ENCODE assay signal across 8 cellular contexts in genomic region chr7:149028346-149029109, GRCh38. TPM values are rescaled to one million over a fixed set of nuclear protein-coding genes. Genes with fewer than 3 reads are reported as not detected.
DNase-seq lines count a peak whose midpoint lies in the region; ATAC-seq, FAIRE-seq and TF ChIP-seq lines count a peak whose summit lies in the region.

Gene PDIA4, minus strand, starts transcription at chr7:149028505. Its CDS starts 97 bp downstream, at chr7:149028408.

- no peak for TF ChIP-seq CTCF in OCI-LY7 (conservative IDR thresholded peaks at IDR 0.05; ENCODE audit: low read length)
- peak in 1 of 2 donors; percentile 50 for TF ChIP-seq CTCF in endothelial cell of umbilical vein (IDR thresholded peaks at IDR 0.05; ENCODE audit: extremely low read depth in 1 of 2, insufficient read depth in 1 of 2, low read depth in 1 of 2, low read length in 2 of 2)

- peaks cover 16% of the 10 kb centered on the region for H3K36me3 ChIP-seq in OCI-LY7 (ENCODE audit: insufficient read depth, low read length)
- no peaks in the 10 kb centered on the region for H3K36me3 ChIP-seq in endothelial cell of umbilical vein (ENCODE audit: control insufficient read depth in 2 of 2, extremely low read depth in 1 of 2, insufficient read depth in 2 of 2, low read length in 2 of 2)

- H3K4me2 ChIP-seq in OCI-LY7 (ENCODE audit: low read length) (peak within 1 kb of the TSS; percentile 94), endothelial cell of umbilical vein (ENCODE audit: insufficient read depth, low read length) (peak within 1 kb of the TSS; percentile 97)

- BruUV-seq in OCI-LY7 (replicated peaks; lab: Mats Ljungman, UMichigan), result no TSS peak
- no TSS peak for BruUV-seq in endothelial cell of umbilical vein (replicated peaks; lab: Mats Ljungman, UMichigan)

- peak; percentile 92 for ATAC-seq in GM21526 (IDR thresholded peaks at IDR 0.05; ENCODE audit: low FRiP score, unreplicated experiment)

- CTCF ChIA-PET in OCI-LY7 (lab: Charles Lee; ENCODE audit: unreplicated experiment) (interaction anchor here (1.8 kb wide), 1 partner anchor 37 kb away, joined by 10 read pairs; no protein-coding TSS in a partner anchor), endothelial cell of umbilical vein (lab: Charles Lee) (interaction anchor here (0.7 to 7.6 kb wide), 3 partner anchors 22 to 119 kb away, joined by 5 to 79 read pairs (median 40); partner anchors contain the start of gene ZNF398)

- H2AFZ ChIP-seq in OCI-LY7 (ENCODE audit: low read length) (peak within 1 kb of the TSS; percentile 78), endothelial cell of umbilical vein (ENCODE audit: low read depth, low read length) (peak within 1 kb of the TSS; percentile 79)

- H3K4me3 ChIP-seq in OCI-LY7 (ENCODE audit: low read depth, low read length, poor library complexity, severe bottlenecking) (peak within 1 kb of the TSS; percentile 96), endothelial cell of umbilical vein (replicated peaks in 1 of 3; ENCODE audit: insufficient read depth in 1 of 3, low read depth in 1 of 3, low read length in 3 of 3) (peak within 1 kb of the TSS; percentile 80 to 91 (median 90))

- no peaks in the 10 kb centered on the region for H3K9me1 ChIP-seq in endothelial cell of umbilical vein (replicated peaks; ENCODE audit: control insufficient read depth, extremely low read depth, insufficient read depth, low read length)

- peaks cover 45% of the 10 kb centered on the region for H3K79me2 ChIP-seq in OCI-LY7 (ENCODE audit: insufficient read depth, low read depth, low read length)
- H3K79me2 ChIP-seq in endothelial cell of umbilical vein (ENCODE audit: control insufficient read depth, insufficient read depth, low read length), result peaks cover 43% of the 10 kb centered on the region

- H3K27me3 ChIP-seq in endothelial cell of umbilical vein (ENCODE audit: control insufficient read depth in 2 of 2, insufficient read depth in 2 of 2, low read length in 2 of 2), result no peaks in the 10 kb centered on the region

- no peaks in the 10 kb centered on the region for H3K9me2 ChIP-seq in OCI-LY7 (ENCODE audit: insufficient read depth, low read length)

- H3K27ac ChIP-seq in OCI-LY7 (ENCODE audit: low read depth, low read length, poor library complexity, severe bottlenecking) (peak within 1 kb of the TSS; percentile 84), endothelial cell of umbilical vein (ENCODE audit: insufficient read depth, low read depth, low read length) (peak within 1 kb of the TSS; percentile 56)

- dilution Hi-C loops in endothelial cell of umbilical vein (cut with MboI; ENCODE audit: extremely low pct_ligation_motif_present, low sequenced_read_pairs), result no loop called here

- peak; percentile 90 for FAIRE-seq in endothelial cell of umbilical vein (lab: Jason Lieb, UNC)

- intact Hi-C loops in OCI-LY7 (cut with micrococcal nuclease; ENCODE audit: unreplicated experiment) (loop anchor here (1.0 to 5.0 kb wide), 7 partner anchors 37 to 234 kb away; partner anchors contain the start of genes EZH2, ZNF398, ZNF425 and ZNF783), endothelial cell of umbilical vein (cut with micrococcal nuclease) (loop anchor here (1.0 to 10.0 kb wide), 10 partner anchors 23 to 466 kb away; partner anchors contain the start of genes EZH2, ZNF282, ZNF398 and ZNF425)

- peaks cover 7% of the 10 kb centered on the region for H4K20me1 ChIP-seq in OCI-LY7 (ENCODE audit: insufficient read depth, low read length)
- no peaks in the 10 kb centered on the region for H4K20me1 ChIP-seq in endothelial cell of umbilical vein (replicated peaks; ENCODE audit: control insufficient read depth, extremely low read depth, insufficient read depth, low read length)

- peak; percentile 73 for TF ChIP-seq POLR2A in endothelial cell of umbilical vein (IDR thresholded peaks at IDR 0.05; ENCODE audit: low read depth, low read length)

- POLR2A ChIA-PET in OCI-LY7 (lab: Charles Lee), result interaction anchor here (0.6 to 2.0 kb wide), 5 partner anchors 13 to 1829 kb away, joined by 3 to 6 read pairs (median 3); no protein-coding TSS in a partner anchor
- POLR2A ChIA-PET in endothelial cell of umbilical vein (lab: Charles Lee), result interaction anchor here (2.4 kb wide), 1 partner anchor 37 kb away, joined by 7 read pairs; no protein-coding TSS in a partner anchor

- H3K9me3 ChIP-seq in OCI-LY7 (ENCODE audit: low read length) (no peaks in the 10 kb centered on the region), endothelial cell of umbilical vein (replicated peaks; ENCODE audit: control insufficient read depth, insufficient read depth, low read length) (no peaks in the 10 kb centered on the region)

- H3K4me1 ChIP-seq in OCI-LY7 (ENCODE audit: insufficient read depth, low read length, poor library complexity, severe bottlenecking) (peaks cover 31% of the 10 kb centered on the region), endothelial cell of umbilical vein (ENCODE audit: control insufficient read depth, extremely low read depth, insufficient read depth, low read length) (peaks cover 12% of the 10 kb centered on the region)

- peak within 1 kb of the TSS; percentile 93 for H3K9ac ChIP-seq in endothelial cell of umbilical vein (replicated peaks; ENCODE audit: extremely low read depth, insufficient read depth, low read length)

- DNase-seq in DMS114 treated with DMSO at 0.1 percent for 48 hours (lab: John Stamatoyannopoulos, UW; ENCODE audit: unreplicated experiment), result peak; percentile 97
- peak; percentile 98 for DNase-seq in HuH-7.5 (ENCODE audit: low spot score)
- peak; percentile 98 for DNase-seq in OCI-LY7 (ENCODE audit: low spot score)
- peak; percentile 99 for DNase-seq in activated T-cell treated with anti-CD3 and anti-CD28 coated beads for 1 hour (ENCODE audit: low read depth)
- peak; percentile 100 for DNase-seq in endothelial cell of umbilical vein (ENCODE audit: low read depth, low spot score)
- DNase-seq in midbrain (lab: John Stamatoyannopoulos, UW), result peak; percentile 100
- DNase-seq in stimulated activated CD8-positive, alpha-beta memory T cell treated with anti-CD3 and anti-CD28 coated beads, Interleukin-2, amount 100 ng/mL, for 1 hour (ENCODE audit: low read depth in 2 of 2), result peak; percentile 98 to 99

TF ChIP-seq in endothelial cell of umbilical vein, 7 proteins besides CTCF, POLR2A, EP300 and RAD21:
- TF ChIP-seq POLR2AphosphoS5 (IDR thresholded peaks at IDR 0.05; ENCODE audit: insufficient read depth, low read depth, low read length), result peak; percentile 79
- peak; percentile 94 for TF ChIP-seq MYC (IDR thresholded peaks at IDR 0.05; ENCODE audit: low read depth, low read length)
- no peak for TF ChIP-seq EZH2 (IDR thresholded peaks at IDR 0.05; ENCODE audit: borderline replicate concordance, low read depth, low read length, severe bottlenecking)
- TF ChIP-seq FOS (IDR thresholded peaks at IDR 0.05; ENCODE audit: borderline replicate concordance, insufficient read depth, low read length), result no peak
- TF ChIP-seq GATA2 (IDR thresholded peaks at IDR 0.05; ENCODE audit: insufficient read depth, insufficient read length, low read depth, low read length), result no peak
- TF ChIP-seq MAX (IDR thresholded peaks at IDR 0.05; ENCODE audit: insufficient read depth, insufficient read length), result peak; percentile 93
- no peak for TF ChIP-seq JUN (IDR thresholded peaks at IDR 0.05; ENCODE audit: borderline replicate concordance, insufficient read depth, insufficient read length, low read depth)

RNA-seq across cellular contexts. Expression of gene PDIA4, which starts in this region (rescaled TPM):
- 130 TPM in 2 replicates for total RNA-seq in OCI-LY7 (2014; rRNA removed; shearing (Covaris generic))
- 120 and 141 TPM in 2 replicates for total RNA-seq in OCI-LY7 (2022)
- 306 and 308 TPM in 2 replicates for total RNA-seq in endothelial cell of umbilical vein
- 179 and 217 TPM in 2 replicates for polyA plus RNA-seq in endothelial cell of umbilical vein
- 278 and 295 TPM in 2 replicates for polyA plus RNA-seq in endothelial cell of umbilical vein (2011; cell fraction: cytosol; rRNA removed)
- 196 and 233 TPM in 2 replicates for polyA plus RNA-seq in endothelial cell of umbilical vein (2011; cell fraction: nucleus; rRNA removed)
- polyA plus RNA-seq in endothelial cell of umbilical vein (2012), result 240 TPM in 2 replicates
- polyA minus RNA-seq in endothelial cell of umbilical vein, result 214 and 238 TPM in 2 replicates
- 47.5 TPM for polyA minus RNA-seq in endothelial cell of umbilical vein (2011; cell fraction: cytosol; rRNA and poly(A)+ RNA removed)
- 46.8 and 49.6 TPM in 2 replicates for polyA minus RNA-seq in endothelial cell of umbilical vein (2011; cell fraction: nucleus; rRNA and poly(A)+ RNA removed)

Comparison
In these comparisons a context has a peak if more than half of its experiments do, and no peak if none do; other contexts are left out.
1. Peak in every context shown above with its lines: DNase-seq, ATAC-seq, H3K4me3 ChIP-seq and H3K27ac ChIP-seq.